1 cellular context compared by ENCODE assay signal in the genomic region with DNA sequence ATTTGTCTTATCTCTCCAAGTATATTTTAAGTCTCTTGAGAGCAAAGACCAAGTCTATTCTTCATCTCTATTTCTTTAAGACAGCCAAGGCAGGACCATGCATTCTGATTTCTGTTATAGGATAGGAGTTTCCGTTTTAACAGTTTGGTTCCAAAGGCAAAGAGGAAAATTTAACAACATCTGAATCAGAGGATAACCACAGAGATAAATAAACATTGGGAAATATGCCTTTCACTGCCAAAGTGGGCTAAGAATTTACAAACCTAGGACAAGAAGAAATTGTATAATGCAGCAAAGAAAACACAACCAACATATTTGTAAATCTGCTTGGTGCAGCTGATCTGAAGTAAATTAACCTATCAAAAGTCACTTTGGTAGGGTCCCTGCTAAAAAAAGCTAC.
TF ChIP-seq lines count a peak whose summit lies in the region.

No MANE protein-coding gene starts in this region.

TF ChIP-seq in A549, 52 proteins besides CTCF, POLR2A, EP300 and RAD21 (continued from another document):
- TF ChIP-seq, protein P1, sequence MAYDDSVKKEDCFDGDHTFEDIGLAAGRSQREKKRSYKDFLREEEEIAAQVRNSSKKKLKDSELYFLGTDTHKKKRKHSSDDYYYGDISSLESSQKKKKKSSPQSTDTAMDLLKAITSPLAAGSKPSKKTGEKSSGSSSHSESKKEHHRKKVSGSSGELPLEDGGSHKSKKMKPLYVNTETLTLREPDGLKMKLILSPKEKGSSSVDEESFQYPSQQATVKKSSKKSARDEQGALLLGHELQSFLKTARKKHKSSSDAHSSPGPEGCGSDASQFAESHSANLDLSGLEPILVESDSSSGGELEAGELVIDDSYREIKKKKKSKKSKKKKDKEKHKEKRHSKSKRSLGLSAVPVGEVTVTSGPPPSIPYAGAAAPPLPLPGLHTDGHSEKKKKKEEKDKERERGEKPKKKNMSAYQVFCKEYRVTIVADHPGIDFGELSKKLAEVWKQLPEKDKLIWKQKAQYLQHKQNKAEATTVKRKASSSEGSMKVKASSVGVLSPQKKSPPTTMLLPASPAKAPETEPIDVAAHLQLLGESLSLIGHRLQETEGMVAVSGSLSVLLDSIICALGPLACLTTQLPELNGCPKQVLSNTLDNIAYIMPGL (CRISPR knock-in tag; IDR thresholded peaks at IDR 0.05; ENCODE audit: borderline replicate concordance): no peak
- TF ChIP-seq FOXS1 (CRISPR knock-in tag; IDR thresholded peaks at IDR 0.05): no peak
- TF ChIP-seq CEBPB (IDR thresholded peaks at IDR 0.05): peak; percentile 42 to 83; a peak in 3 of 4 replicates
- TF ChIP-seq FOSL2 (IDR thresholded peaks at IDR 0.05): no peak
- peak; percentile 34; the same call in 1 of the 2 replicates for TF ChIP-seq FOSL2 (CRISPR knock-in tag; IDR thresholded peaks at IDR 0.05)
- 0 out of 3 replicates have a peak, but pooled peaks have one; percentile 9 for TF ChIP-seq SMC3 (IDR thresholded peaks at IDR 0.05)
- TF ChIP-seq, protein P2, sequence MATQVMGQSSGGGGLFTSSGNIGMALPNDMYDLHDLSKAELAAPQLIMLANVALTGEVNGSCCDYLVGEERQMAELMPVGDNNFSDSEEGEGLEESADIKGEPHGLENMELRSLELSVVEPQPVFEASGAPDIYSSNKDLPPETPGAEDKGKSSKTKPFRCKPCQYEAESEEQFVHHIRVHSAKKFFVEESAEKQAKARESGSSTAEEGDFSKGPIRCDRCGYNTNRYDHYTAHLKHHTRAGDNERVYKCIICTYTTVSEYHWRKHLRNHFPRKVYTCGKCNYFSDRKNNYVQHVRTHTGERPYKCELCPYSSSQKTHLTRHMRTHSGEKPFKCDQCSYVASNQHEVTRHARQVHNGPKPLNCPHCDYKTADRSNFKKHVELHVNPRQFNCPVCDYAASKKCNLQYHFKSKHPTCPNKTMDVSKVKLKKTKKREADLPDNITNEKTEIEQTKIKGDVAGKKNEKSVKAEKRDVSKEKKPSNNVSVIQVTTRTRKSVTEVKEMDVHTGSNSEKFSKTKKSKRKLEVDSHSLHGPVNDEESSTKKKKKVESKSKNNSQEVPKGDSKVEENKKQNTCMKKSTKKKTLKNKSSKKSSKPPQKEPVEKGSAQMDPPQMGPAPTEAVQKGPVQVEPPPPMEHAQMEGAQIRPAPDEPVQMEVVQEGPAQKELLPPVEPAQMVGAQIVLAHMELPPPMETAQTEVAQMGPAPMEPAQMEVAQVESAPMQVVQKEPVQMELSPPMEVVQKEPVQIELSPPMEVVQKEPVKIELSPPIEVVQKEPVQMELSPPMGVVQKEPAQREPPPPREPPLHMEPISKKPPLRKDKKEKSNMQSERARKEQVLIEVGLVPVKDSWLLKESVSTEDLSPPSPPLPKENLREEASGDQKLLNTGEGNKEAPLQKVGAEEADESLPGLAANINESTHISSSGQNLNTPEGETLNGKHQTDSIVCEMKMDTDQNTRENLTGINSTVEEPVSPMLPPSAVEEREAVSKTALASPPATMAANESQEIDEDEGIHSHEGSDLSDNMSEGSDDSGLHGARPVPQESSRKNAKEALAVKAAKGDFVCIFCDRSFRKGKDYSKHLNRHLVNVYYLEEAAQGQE (IDR thresholded peaks at IDR 0.05): no peak
- TF ChIP-seq GATA3 (IDR thresholded peaks at IDR 0.05; ENCODE audit: borderline replicate concordance): 0 out of 2 replicates have a peak, but pooled peaks have one; percentile 45
- TF ChIP-seq, protein P3, sequence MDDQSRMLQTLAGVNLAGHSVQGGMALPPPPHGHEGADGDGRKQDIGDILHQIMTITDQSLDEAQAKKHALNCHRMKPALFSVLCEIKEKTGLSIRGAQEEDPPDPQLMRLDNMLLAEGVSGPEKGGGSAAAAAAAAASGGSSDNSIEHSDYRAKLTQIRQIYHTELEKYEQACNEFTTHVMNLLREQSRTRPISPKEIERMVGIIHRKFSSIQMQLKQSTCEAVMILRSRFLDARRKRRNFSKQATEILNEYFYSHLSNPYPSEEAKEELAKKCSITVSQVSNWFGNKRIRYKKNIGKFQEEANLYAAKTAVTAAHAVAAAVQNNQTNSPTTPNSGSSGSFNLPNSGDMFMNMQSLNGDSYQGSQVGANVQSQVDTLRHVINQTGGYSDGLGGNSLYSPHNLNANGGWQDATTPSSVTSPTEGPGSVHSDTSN (IDR thresholded peaks at IDR 0.05): no peak
- TF ChIP-seq, protein P4, sequence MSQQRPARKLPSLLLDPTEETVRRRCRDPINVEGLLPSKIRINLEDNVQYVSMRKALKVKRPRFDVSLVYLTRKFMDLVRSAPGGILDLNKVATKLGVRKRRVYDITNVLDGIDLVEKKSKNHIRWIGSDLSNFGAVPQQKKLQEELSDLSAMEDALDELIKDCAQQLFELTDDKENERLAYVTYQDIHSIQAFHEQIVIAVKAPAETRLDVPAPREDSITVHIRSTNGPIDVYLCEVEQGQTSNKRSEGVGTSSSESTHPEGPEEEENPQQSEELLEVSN (IDR thresholded peaks at IDR 0.05; ENCODE audit: borderline replicate concordance, low read depth): no peak
- TF ChIP-seq HDAC2 (IDR thresholded peaks at IDR 0.05): no peak
- TF ChIP-seq, protein P5, sequence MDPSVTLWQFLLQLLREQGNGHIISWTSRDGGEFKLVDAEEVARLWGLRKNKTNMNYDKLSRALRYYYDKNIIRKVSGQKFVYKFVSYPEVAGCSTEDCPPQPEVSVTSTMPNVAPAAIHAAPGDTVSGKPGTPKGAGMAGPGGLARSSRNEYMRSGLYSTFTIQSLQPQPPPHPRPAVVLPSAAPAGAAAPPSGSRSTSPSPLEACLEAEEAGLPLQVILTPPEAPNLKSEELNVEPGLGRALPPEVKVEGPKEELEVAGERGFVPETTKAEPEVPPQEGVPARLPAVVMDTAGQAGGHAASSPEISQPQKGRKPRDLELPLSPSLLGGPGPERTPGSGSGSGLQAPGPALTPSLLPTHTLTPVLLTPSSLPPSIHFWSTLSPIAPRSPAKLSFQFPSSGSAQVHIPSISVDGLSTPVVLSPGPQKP (IDR thresholded peaks at IDR 0.05; ENCODE audit: low read depth, low read length): no peak
- TF ChIP-seq EHMT2 (IDR thresholded peaks at IDR 0.05; ENCODE audit: low read depth): no peak
- no peak for TF ChIP-seq NFE2L2 (conservative IDR thresholded peaks at IDR 0.05; ENCODE audit: low read length)
- TF ChIP-seq MAFK (IDR thresholded peaks at IDR 0.05; ENCODE audit: partially characterized antibody): no peak
- no peak for TF ChIP-seq BHLHE40 (IDR thresholded peaks at IDR 0.05; ENCODE audit: low read depth, low read length)
